ENCODE assay signal across 6 cellular contexts in genomic region chr12:28090835-28091234, GRCh38.
"Had no signal": no experiment of that assay in that cellular context is flagged by ENCODE, and none has a peak within 500 bp of the region (broad histone marks: within the 10 kb centered on the region; RNA-seq: fewer than 3 reads in every experiment).

No MANE protein-coding gene starts in this region.

- DNase-seq: H9, HCEC 1CT, IMR-90, KG1 had no signal

- H3K4me2 ChIP-seq: GM23338 had no signal

- ATAC-seq: GM23338 had no signal

- H3K4me3 ChIP-seq: GM23338, K562 had no signal
